In the genomic region with DNA sequence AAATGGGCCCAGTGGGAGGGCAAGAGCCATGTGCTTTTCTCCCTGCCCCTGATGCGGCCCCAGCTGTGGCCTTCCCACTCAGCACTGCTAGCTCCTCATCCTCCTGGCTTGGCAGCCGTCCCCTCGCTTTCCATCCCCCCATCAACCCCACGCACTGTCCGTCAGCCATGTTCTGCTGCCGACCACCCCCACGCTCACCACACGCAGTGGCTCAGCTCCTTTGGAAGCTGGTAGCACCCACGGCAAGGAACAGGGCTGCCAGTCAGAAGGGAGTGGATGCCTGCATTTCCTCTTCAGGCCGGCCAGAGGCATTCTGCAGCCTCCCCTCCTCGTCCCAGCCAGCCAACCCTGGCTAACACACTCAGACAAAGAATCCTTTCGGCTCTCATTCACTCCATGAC, we compare ENCODE assay signal across 14 cellular contexts. TPM values are rescaled to one million over a fixed set of nuclear protein-coding genes. Genes with fewer than 3 reads are reported as not detected.
A peak's percentile ranks its signal among the peaks of the same experiment; 100 is the strongest.
DNase-seq lines count a peak whose midpoint lies in the region; ATAC-seq and TF ChIP-seq lines count a peak whose summit lies in the region.
"Had no signal": no experiment of that assay in that cellular context is flagged by ENCODE, and none has a peak within 500 bp of the region (broad histone marks: within the 10 kb centered on the region; RNA-seq: fewer than 3 reads in every experiment).

No MANE protein-coding gene starts in this region.

- no peaks in the 10 kb centered on the region for H3K27me3 ChIP-seq in endodermal cell (ENCODE audit: control insufficient read depth, insufficient read depth, low read length, poor library complexity, severe bottlenecking)

- TF ChIP-seq POLR2A in NB4 (IDR thresholded peaks at IDR 0.05; ENCODE audit: extremely low read depth, insufficient read length), result no peak

- no peaks in the 10 kb centered on the region for H3K9me3 Mint-ChIP-seq in endodermal cell
- H3K9me3 Mint-ChIP-seq: naive thymus-derived CD4-positive, alpha-beta T cell had no signal

- no peaks in the 10 kb centered on the region for H3K9me3 ChIP-seq in endodermal cell (ENCODE audit: control insufficient read depth, low read length)

- peaks cover 56% of the 10 kb centered on the region for H3K36me3 ChIP-seq in endodermal cell (ENCODE audit: control insufficient read depth, insufficient read depth, low read length)

- H3K4me3 Mint-ChIP-seq in endodermal cell, result no peak overlapping the region

- TF ChIP-seq CTCF in NB4 (IDR thresholded peaks at IDR 0.05; ENCODE audit: low read depth, low read length) (no peak), endodermal cell (conservative IDR thresholded peaks at IDR 0.05) (no peak), omental fat pad (IDR thresholded peaks at IDR 0.05) (no peak)

- H3K4me3 ChIP-seq in NB4 (ENCODE audit: low read depth, low read length), result no peak overlapping the region
- no peak overlapping the region for H3K4me3 ChIP-seq in endodermal cell (ENCODE audit: low read length)
- H3K4me3 ChIP-seq: coronary artery, SK-N-MC had no signal

- H3K4me1 ChIP-seq in endodermal cell (ENCODE audit: control insufficient read depth, insufficient read depth, low read length), result peaks cover 12% of the 10 kb centered on the region

- peaks cover 54% of the 10 kb centered on the region for H3K36me3 Mint-ChIP-seq in endodermal cell (ENCODE audit: low read depth)

- 91 to 95% methylated on average over 3 to 12 of the region's 12 CpGs for WGBS in endodermal cell (ENCODE audit: insufficient coverage in 1 of 2, insufficient read length in 1 of 2), 2 experiments

- no peaks in the 10 kb centered on the region for H3K27me3 Mint-ChIP-seq in endodermal cell (ENCODE audit: insufficient read depth)
- H3K27me3 Mint-ChIP-seq: naive thymus-derived CD4-positive, alpha-beta T cell had no signal

- no peak overlapping the region for H3K9ac ChIP-seq in endodermal cell (ENCODE audit: extremely low read depth, low read length, poor library complexity, severe bottlenecking)
- H3K9ac ChIP-seq: KMS-11 had no signal

- H3K27ac Mint-ChIP-seq in endodermal cell, result peak overlapping the region; percentile 30

- H3K4me1 Mint-ChIP-seq in endodermal cell, result peaks cover 19% of the 10 kb centered on the region

- no peak for ATAC-seq in omental fat pad (ENCODE audit: low FRiP score)
- ATAC-seq in GM21723 (IDR thresholded peaks at IDR 0.05; ENCODE audit: unreplicated experiment), result no peak
- ATAC-seq: naive thymus-derived CD4-positive, alpha-beta T cell had no signal

- DNase-seq in NCI-H345 treated with DMSO at 0.1 percent for 48 hours (lab: John Stamatoyannopoulos, UW; ENCODE audit: unreplicated experiment), result peak; percentile 93
- no peak for DNase-seq in NCI-H345 (lab: John Stamatoyannopoulos, UW)
- peak; percentile 20 for DNase-seq in NB4 (ENCODE audit: low read depth)
- DNase-seq in endodermal cell, result peak; percentile 26
- DNase-seq in occipital lobe (lab: John Stamatoyannopoulos, UW), result peak; percentile 41
- DNase-seq in cerebellum (ENCODE audit: low spot score), result no peak
- DNase-seq in omental fat pad (ENCODE audit: low spot score), result no peak
- DNase-seq: activated CD4-positive, alpha-beta T cell treated with anti-CD3 and anti-CD28 coated beads for 4 hours; activated gamma-delta T cell treated with Interleukin-2 at 50 U/mL for 16 hours; naive thymus-derived CD4-positive, alpha-beta T cell had no signal

- H3K27ac ChIP-seq in endodermal cell (ENCODE audit: low read depth, low read length), result no peak overlapping the region
- H3K27ac ChIP-seq: KMS-11, SK-N-MC had no signal

RNA-seq across cellular contexts. Expression of a gene that starts 6.3 kb away (rescaled TPM):
- total RNA-seq in endodermal cell (100 to 1,000 TPM; 564 to 573 TPM), occipital lobe (224 TPM), cerebellum (193 TPM), omental fat pad (100 to 1,000 TPM; 112 to 189 (median 132) TPM)
- 356 TPM for polyA plus RNA-seq in endodermal cell (2013, experiment 1 of 2)
- polyA plus RNA-seq in endodermal cell (2013, experiment 2 of 2), result 335 TPM

RNA-seq across cellular contexts. Expression of a gene that starts 17.4 kb away (rescaled TPM):
- total RNA-seq in endodermal cell (not detected), occipital lobe (not detected), cerebellum (not detected), omental fat pad (10 to 100 TPM in 1 of 4 donors, 1 to 10 TPM in 3; 4.8 to 10.2 (median 7.9) TPM)
- polyA plus RNA-seq in endodermal cell (2013, experiment 1 of 2), result not detected
- not detected for polyA plus RNA-seq in endodermal cell (2013, experiment 2 of 2)

RNA-seq across cellular contexts. Expression of a gene that starts 28.6 kb away (rescaled TPM):
- not detected for total RNA-seq in endodermal cell
- 3.8 TPM for polyA plus RNA-seq in endodermal cell (2013, experiment 1 of 2)
- polyA plus RNA-seq in endodermal cell (2013, experiment 2 of 2), result 3.6 TPM
- not detected for total RNA-seq in occipital lobe
- not detected for total RNA-seq in cerebellum
- not detected for total RNA-seq in omental fat pad

RNA-seq across cellular contexts. Expression of a gene that starts 53.5 kb away (rescaled TPM):
- total RNA-seq in endodermal cell, result under 1 TPM; 0.15 to 0.70 TPM
- 11.3 TPM for polyA plus RNA-seq in endodermal cell (2013, experiment 1 of 2)
- polyA plus RNA-seq in endodermal cell (2013, experiment 2 of 2), result 10.6 TPM
- total RNA-seq in occipital lobe, result 14.5 TPM
- 6.6 TPM for total RNA-seq in cerebellum
- total RNA-seq in omental fat pad, result under 1 TPM; 0.31 to 0.79 (median 0.52) TPM

Comparison
In these comparisons a context has a peak if more than half of its experiments do, and no peak if none do; other contexts are left out.
1. DNase-seq: peak in NCI-H345 treated with DMSO at 0.1 percent for 48 hours (single experiment), NB4 (single experiment), endodermal cell (single experiment) and occipital lobe (single experiment); none in NCI-H345 (single experiment), cerebellum (single experiment) and omental fat pad (single experiment).